ENCODE assay signal across 10 cellular contexts in genomic region chr2:238097988-238098853, GRCh38. TPM values are rescaled to one million over a fixed set of nuclear protein-coding genes. Genes with fewer than 3 reads are reported as not detected.
DNase-seq lines count a peak whose midpoint lies in the region; ATAC-seq and TF ChIP-seq lines count a peak whose summit lies in the region.
"Had no signal": no experiment of that assay in that cellular context is flagged by ENCODE, and none has a peak within 500 bp of the region (broad histone marks: within the 10 kb centered on the region; RNA-seq: fewer than 3 reads in every experiment).

No MANE protein-coding gene starts in this region.

- ATAC-seq in GM19035 (IDR thresholded peaks at IDR 0.05; ENCODE audit: unreplicated experiment) (peak; percentile 74), HG03521 (IDR thresholded peaks at IDR 0.05; ENCODE audit: unreplicated experiment) (peak; percentile 73), T-helper 17 cell (peak; percentile 93)

- H3K27ac Mint-ChIP-seq in T-helper 17 cell, result no peak overlapping the region

- H3K9me3 ChIP-seq in T-helper 17 cell (ENCODE audit: control insufficient read depth, low read length, poor library complexity, severe bottlenecking), result no peaks in the 10 kb centered on the region
- H3K9me3 ChIP-seq: neutrophil had no signal

- H3K36me3 Mint-ChIP-seq in T-helper 17 cell (ENCODE audit: low read depth), result no peaks in the 10 kb centered on the region

- no peaks in the 10 kb centered on the region for H3K4me1 Mint-ChIP-seq in T-helper 17 cell

- DNase-seq in D341Med (ENCODE audit: low spot score) (peak; percentile 74), T-helper 17 cell (peak in 1 of 3 donors; percentile 48), foreskin fibroblast (peak; percentile 16 to 33), posterior vena cava (ENCODE audit: low spot score) (peak; percentile 76), T-helper 9 cell (no peak), putamen (ENCODE audit: low spot score) (no peak)

- H3K27me3 Mint-ChIP-seq in T-helper 17 cell, result no peaks in the 10 kb centered on the region

- intact Hi-C loops in posterior vena cava (cut with DNase I), result no loop called here

- no peak overlapping the region for H3K4me3 ChIP-seq in foreskin fibroblast (ENCODE audit: low read depth in 1 of 2, low read length in 2 of 2)

- no peak for TF ChIP-seq CTCF in foreskin fibroblast (IDR thresholded peaks at IDR 0.05; ENCODE audit: low read depth, low read length)

- no peak overlapping the region for H3K4me3 Mint-ChIP-seq in T-helper 17 cell

RNA-seq across cellular contexts. Expression of gene ESPNL, which starts 1.9 kb away (rescaled TPM):
- total RNA-seq in T-helper 17 cell (under 1 TPM in 1 of 2 donors, not detected in 1; 0.05 TPM), posterior vena cava (1 to 10 TPM in 1 of 2 donors, under 1 TPM in 1; 0.24 to 3.0 TPM)

RNA-seq across cellular contexts. Expression of gene SCLY, which starts 37.4 kb away (rescaled TPM):
- total RNA-seq in T-helper 17 cell (10 to 100 TPM; 15.9 to 17.8 TPM), posterior vena cava (10 to 100 TPM in 1 of 2 donors, 1 to 10 TPM in 1; 8.6 to 11.5 TPM)

RNA-seq across cellular contexts. Expression of gene KLHL30, which starts 40.2 kb away (rescaled TPM):
- total RNA-seq in T-helper 17 cell (not detected), posterior vena cava (10 to 100 TPM in 1 of 2 donors, 1 to 10 TPM in 1; 9.6 to 10.7 TPM)
- total RNA-seq: T-helper 2 cell treated with Interferon-gamma antibody and Interleukin-4, amounts not matched to agents 100 ng/mL and 5 ng/mL, for 36 hours had no signal

Comparison
In these comparisons a context has a peak if more than half of its experiments do, and no peak if none do; other contexts are left out.
1. DNase-seq: peak in D341Med (single experiment), foreskin fibroblast (2 of 2) and posterior vena cava (single experiment); none in T-helper 9 cell (single experiment) and putamen (single experiment).
2. RNA of gene KLHL30, which starts 40.2 kb away (total RNA-seq): 9.6 to 10.7 TPM in posterior vena cava; not detected in T-helper 17 cell; every median in the first group is over 10 times any median in the second.
3. Peak in every context shown above with its lines, with median percentiles within 50 percentile points of each other: ATAC-seq.